ENCODE assay signal across 8 cellular contexts in the genomic region with DNA sequence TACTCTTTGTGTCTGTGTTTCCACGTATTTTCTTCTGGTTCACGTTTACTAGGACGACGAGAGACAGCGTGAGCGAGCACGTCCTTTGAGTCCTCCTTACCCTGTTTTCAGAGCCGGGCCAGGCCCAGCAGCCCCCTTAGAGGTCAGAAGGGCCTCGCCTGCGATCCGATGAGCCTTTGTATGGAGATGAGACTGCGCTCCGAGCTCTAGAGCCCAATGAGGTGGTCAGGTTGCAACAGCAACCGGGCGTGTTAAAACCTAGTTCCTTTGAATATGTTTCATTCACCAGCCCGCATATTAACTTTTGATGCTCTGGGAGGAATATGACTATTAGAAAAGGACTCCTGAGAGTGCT. TPM values are rescaled to one million over a fixed set of nuclear protein-coding genes. Genes with fewer than 3 reads are reported as not detected.
A peak's percentile ranks its signal among the peaks of the same experiment; 100 is the strongest.
DNase-seq lines count a peak whose midpoint lies in the region; ATAC-seq, FAIRE-seq and TF ChIP-seq lines count a peak whose summit lies in the region.

No MANE protein-coding gene starts in this region.

- H3K9ac ChIP-seq in muscle layer of colon (ENCODE audit: low read length) = peak overlapping the region; percentile 17

- H3K4me3 ChIP-seq in coronary artery = peak overlapping the region; percentile 87
- H3K4me3 ChIP-seq in muscle layer of colon (ENCODE audit: low read depth in 1 of 2, low read length in 2 of 2) = peak overlapping the region; percentile 52 to 78

- H3K9me3 ChIP-seq in muscle layer of colon (ENCODE audit: low read length) = no peaks in the 10 kb centered on the region

- H3K36me3 ChIP-seq in muscle layer of colon (ENCODE audit: insufficient read depth, low read length) = peaks cover 8% of the 10 kb centered on the region

- TF ChIP-seq CTCF in coronary artery (IDR thresholded peaks at IDR 0.05) = no peak

- H3K4me1 ChIP-seq in muscle layer of colon (ENCODE audit: insufficient read depth, low read length) = peaks cover 49% of the 10 kb centered on the region

- no peak for FAIRE-seq in HTR-8/SVneo (lab: Jason Lieb, UNC)
- no peak for FAIRE-seq in frontal cortex (lab: Jason Lieb, UNC)

- ATAC-seq in GM18867 (IDR thresholded peaks at IDR 0.05; ENCODE audit: unreplicated experiment) (peak; percentile 16), GM21381 (IDR thresholded peaks at IDR 0.05; ENCODE audit: unreplicated experiment) (no peak)

- H3K27ac ChIP-seq in coronary artery (peak overlapping the region; percentile 82 to 91), muscle layer of colon (ENCODE audit: low read depth, low read length) (peak overlapping the region; percentile 82)

- DNase-seq in A172 (ENCODE audit: low spot score) = peak; percentile 16
- DNase-seq in NCI-H526 treated with DMSO at 0.1 percent for 48 hours (lab: John Stamatoyannopoulos, UW) = peak; percentile 47
- no peak for DNase-seq in coronary artery (ENCODE audit: low spot score)
- no peak for DNase-seq in HTR-8/SVneo (ENCODE audit: insufficient read length, low spot score)
- DNase-seq in frontal cortex (ENCODE audit: low spot score in 2 of 2) = no peak

- no peaks in the 10 kb centered on the region for H3K27me3 ChIP-seq in muscle layer of colon (ENCODE audit: control insufficient read depth in 1 of 2, insufficient read depth in 2 of 2, low read length in 2 of 2)

RNA-seq across cellular contexts. Expression of a gene that starts 55.6 kb away (rescaled TPM):
- 12.6 and 15.3 TPM in 2 replicates for total RNA-seq in A172 (2014; rRNA removed; shearing (Covaris generic))
- total RNA-seq in frontal cortex = 19.2 TPM

Comparison
In these comparisons a context has a peak if more than half of its experiments do, and no peak if none do; other contexts are left out.
1. DNase-seq: peak in A172 (single experiment) and NCI-H526 treated with DMSO at 0.1 percent for 48 hours (single experiment); none in coronary artery (single experiment), HTR-8/SVneo (single experiment) and frontal cortex (0 of 2).